ENCODE assay signal across 19 cellular contexts in genomic region chr6:166496460-166496859, GRCh38.
DNase-seq lines count a peak whose midpoint lies in the region; ATAC-seq and TF ChIP-seq lines count a peak whose summit lies in the region.
"Had no signal": no experiment of that assay in that cellular context is flagged by ENCODE, and none has a peak within 500 bp of the region (broad histone marks: within the 10 kb centered on the region; RNA-seq: fewer than 3 reads in every experiment).

No MANE protein-coding gene starts in this region.

- in situ Hi-C loops in brain microvascular endothelial cell (cut with HindIII; ENCODE audit: low pct_ligation_motif_present, low sequenced_read_pairs), result no loop called here

- no peak overlapping the region for H3K27ac ChIP-seq in brain microvascular endothelial cell
- H3K27ac ChIP-seq: KMS-11 had no signal

- peak; percentile 71 for DNase-seq in DMS153 (lab: John Stamatoyannopoulos, UW)
- DNase-seq in DMS79 treated with DMSO at 0.1 percent for 48 hours (lab: John Stamatoyannopoulos, UW), result peak; percentile 13
- peak; percentile 44 for DNase-seq in NCI-H510A treated with DMSO at 0.1 percent for 48 hours (lab: John Stamatoyannopoulos, UW)
- DNase-seq in nephron progenitor cell, result no peak
- no peak for DNase-seq in brain microvascular endothelial cell
- DNase-seq in iPS-NIHi11 (ENCODE audit: low spot score), result no peak
- DNase-seq: ACHN, AML-193, Caco-2, DND-41, GDM1, NCI-H1048, T-helper 2 cell had no signal

- peak overlapping the region; percentile 71 for H3K27ac Mint-ChIP-seq in nephron progenitor cell
- H3K27ac Mint-ChIP-seq: CD14-positive monocyte had no signal

- H3K36me3 Mint-ChIP-seq in nephron progenitor cell (ENCODE audit: low read depth), result peaks cover 9% of the 10 kb centered on the region

- H3K36me3 ChIP-seq in brain microvascular endothelial cell (replicated peaks), result no peaks in the 10 kb centered on the region

- H3K4me3 Mint-ChIP-seq in nephron progenitor cell, result no peak overlapping the region
- H3K4me3 Mint-ChIP-seq: CD14-positive monocyte had no signal

- no peaks in the 10 kb centered on the region for H3K9me3 Mint-ChIP-seq in nephron progenitor cell

- H3K27me3 Mint-ChIP-seq in nephron progenitor cell (ENCODE audit: low read depth, poor library complexity), result peaks cover 8% of the 10 kb centered on the region

- H3K27me3 ChIP-seq in brain microvascular endothelial cell (replicated peaks), result no peaks in the 10 kb centered on the region

- TF ChIP-seq CTCF in nephron progenitor cell (IDR thresholded peaks at IDR 0.05) (no peak), brain microvascular endothelial cell (IDR thresholded peaks at IDR 0.05; ENCODE audit: low read depth, low read length, missing control alignments) (no peak)

- no peak overlapping the region for H3K4me3 ChIP-seq in brain microvascular endothelial cell (ENCODE audit: low read depth, low read length)
- H3K4me3 ChIP-seq: GM12878 had no signal

- ATAC-seq in GM21723 (IDR thresholded peaks at IDR 0.05; ENCODE audit: unreplicated experiment), result no peak
- no peak for ATAC-seq in HG03439 (IDR thresholded peaks at IDR 0.05; ENCODE audit: unreplicated experiment)
- ATAC-seq: GM12878, HepG2 had no signal

- peaks cover 43% of the 10 kb centered on the region for H3K4me1 Mint-ChIP-seq in nephron progenitor cell

Comparison
In these comparisons a context has a peak if more than half of its experiments do, and no peak if none do; other contexts are left out.
1. DNase-seq: peak in DMS153 (single experiment), DMS79 treated with DMSO at 0.1 percent for 48 hours (single experiment) and NCI-H510A treated with DMSO at 0.1 percent for 48 hours (single experiment); none in nephron progenitor cell (single experiment), brain microvascular endothelial cell (single experiment) and iPS-NIHi11 (single experiment).